ENCODE assay signal across 10 cellular contexts in genomic region chr3:38219609-38220197, GRCh38. TPM values are rescaled to one million over a fixed set of nuclear protein-coding genes. Genes with fewer than 3 reads are reported as not detected.
"Had no signal": no experiment of that assay in that cellular context is flagged by ENCODE, and none has a peak within 500 bp of the region (broad histone marks: within the 10 kb centered on the region; RNA-seq: fewer than 3 reads in every experiment).

No MANE protein-coding gene starts in this region.

- H3K4me3 ChIP-seq: GM23248 had no signal

- H3K4me3 Mint-ChIP-seq: H9, HFFc6 had no signal

- DNase-seq: GM23248, GOT3, H9, HCEC 1CT, HFFc6, IMR-90, KBM-7 had no signal

- H3K27ac Mint-ChIP-seq: H9, HFFc6 had no signal

- H2AFZ ChIP-seq: GM23248 had no signal

- H3K9ac ChIP-seq: GM23248, KMS-11 had no signal

- H3K27ac ChIP-seq: GM23248, HL-60, KMS-11 had no signal

- H3K9me3 Mint-ChIP-seq: H9, HFFc6 had no signal

- H3K4me2 ChIP-seq: KMS-11 had no signal

- H3K4me1 Mint-ChIP-seq: H9 had no signal

RNA-seq across cellular contexts. Expression of gene SLC22A13, which starts 45.9 kb away (rescaled TPM):
- total RNA-seq: H9, HT1080 had no signal
- polyA plus RNA-seq: GM23248 had no signal
